Comparison of ENCODE assay signal across 8 cellular contexts in genomic region chr19:14072535-14073231, GRCh38. TPM values are rescaled to one million over a fixed set of nuclear protein-coding genes. Genes with fewer than 3 reads are reported as not detected.
A peak's percentile ranks its signal among the peaks of the same experiment; 100 is the strongest.
DNase-seq lines count a peak whose midpoint lies in the region; ATAC-seq, FAIRE-seq and TF ChIP-seq lines count a peak whose summit lies in the region.

MISP3 (plus strand) TSS chr19:14072786; CDS start chr19:14073310, 524 bp downstream.

- no peak for FAIRE-seq in kidney (lab: Jason Lieb, UNC)

- 0% methylated on average over 6 to 43 of the region's 49 CpGs for WGBS in body of pancreas, 2 donors

- H3K4me1 Mint-ChIP-seq in CD4-positive, alpha-beta memory T cell, result peaks cover 7 to 28% (median 15%) of the 10 kb centered on the region in 4 donors

- intact Hi-C loops in CD4-positive, alpha-beta memory T cell (cut with micrococcal nuclease), result loop anchor here (1.0 to 10.0 kb wide), 9 partner anchors 14 to 476 kb away; partner anchors contain the start of genes DCAF15 and SAMD1
- intact Hi-C loops in HCT116 (cut with micrococcal nuclease) (loop anchor here (1.0 to 10.0 kb wide), 4 partner anchors 40 to 288 kb away; partner anchors contain the start of genes BRME1 and CC2D1A), PC-3 (cut with micrococcal nuclease) (loop anchor here (1.0 to 10.0 kb wide), 3 partner anchors 65 to 288 kb away; no protein-coding TSS in a partner anchor), body of pancreas (cut with DNase I) (loop anchor here (5.0 kb wide), 1 partner anchor 190 kb away; no protein-coding TSS in a partner anchor), kidney (cut with DNase I) (no loop called here)

- H3K27me3 Mint-ChIP-seq in CD4-positive, alpha-beta memory T cell, result no peaks in the 10 kb centered on the region

- BruUV-seq in HCT116 (replicated peaks; lab: Mats Ljungman, UMichigan) (no TSS peak), PC-3 (replicated peaks; lab: Mats Ljungman, UMichigan) (no TSS peak)

- TF ChIP-seq RAD21 in HCT116 (IDR thresholded peaks at IDR 0.05; ENCODE audit: low read depth), result no peak

- H3F3A ChIP-seq in PC-3 (ENCODE audit: low read length, unreplicated experiment), result no peaks in the 10 kb centered on the region

- H3K79me2 ChIP-seq in HCT116 (ENCODE audit: insufficient read depth, low read length), result no peaks in the 10 kb centered on the region
- H3K79me2 ChIP-seq in PC-3 (ENCODE audit: low read length), result peaks cover 13% of the 10 kb centered on the region; the same call in 1 of the 2 replicates

- CTCF ChIA-PET in CD4-positive, alpha-beta memory T cell (lab: Charles Lee; ENCODE audit: partially characterized antibody), result interaction anchor here (0.7 to 6.9 kb wide), 27 partner anchors 9 to 284 kb away, joined by 3 to 65 read pairs (median 5); partner anchors contain the start of genes ASF1B, IL27RA, NANOS3 and PALM3
- CTCF ChIA-PET in HCT116 (lab: Charles Lee), result interaction anchor here (0.6 to 6.6 kb wide), 15 partner anchors 13 to 200 kb away, joined by 3 to 83 read pairs (median 5); partner anchors contain the start of genes ASF1B, IL27RA and PALM3
- CTCF ChIA-PET in PC-3 (lab: Charles Lee), result interaction anchor here (0.5 to 1.8 kb wide), 6 partner anchors 9 to 392 kb away, joined by 3 to 13 read pairs (median 4); partner anchors contain the start of gene ASF1B

- H2AFZ ChIP-seq in HCT116 (ENCODE audit: low read depth, low read length, poor library complexity, severe bottlenecking) (peak within 1 kb of the TSS; percentile 97), PC-3 (ENCODE audit: low read length) (peak within 1 kb of the TSS; percentile 95)

- H3K4me3 ChIP-seq in CD4-positive, alpha-beta memory T cell (ENCODE audit: low read length in 2 of 2), result peak within 1 kb of the TSS; percentile 36 to 70
- H3K4me3 ChIP-seq in HCT116 (replicated peaks in 1 of 2; ENCODE audit: low read depth in 1 of 2, low read length in 2 of 2) (peak within 1 kb of the TSS; percentile 66 to 72), PC-3 (ENCODE audit: low read length) (peak within 1 kb of the TSS; percentile 77), body of pancreas (peak within 1 kb of the TSS; percentile 73 to 94), kidney (ENCODE audit: low read length in 2 of 2) (peak within 1 kb of the TSS; percentile 84 to 88)

- peaks cover 0 to 1% of the 10 kb centered on the region in 2 donors for H3K36me3 Mint-ChIP-seq in CD4-positive, alpha-beta memory T cell

- H3K9me3 ChIP-seq in CD4-positive, alpha-beta memory T cell (ENCODE audit: control insufficient read depth in 1 of 2, low read length in 2 of 2), result no peaks in the 10 kb centered on the region
- H3K9me3 ChIP-seq in HCT116 (ENCODE audit: control insufficient read depth in 1 of 2, insufficient read depth in 1 of 2, low read depth in 1 of 2, low read length in 2 of 2) (no peaks in the 10 kb centered on the region; a peak in 1 of 4 replicates), PC-3 (ENCODE audit: low read length) (no peaks in the 10 kb centered on the region), body of pancreas (no peaks in the 10 kb centered on the region), kidney (ENCODE audit: control insufficient read depth in 1 of 2, low read length in 2 of 2) (no peaks in the 10 kb centered on the region)

- H3K27ac Mint-ChIP-seq in CD4-positive, alpha-beta memory T cell, result peak within 1 kb of the TSS; percentile 70 to 97 (median 88)

- H3K9me3 Mint-ChIP-seq in CD4-positive, alpha-beta memory T cell, result no peaks in the 10 kb centered on the region

- peak; percentile 55 for ATAC-seq in HCT116
- peak; percentile 21 for ATAC-seq in PC-3
- ATAC-seq in body of pancreas, result peak; percentile 72
- no peak for ATAC-seq in HG03565 (IDR thresholded peaks at IDR 0.05; ENCODE audit: unreplicated experiment)
- no peak for ATAC-seq in HG03175 (IDR thresholded peaks at IDR 0.05; ENCODE audit: unreplicated experiment)

- peak within 1 kb of the TSS; percentile 63 for H3K9ac ChIP-seq in HCT116 (ENCODE audit: low read length)
- H3K9ac ChIP-seq in PC-3 (ENCODE audit: low read length), result peak within 1 kb of the TSS; percentile 38; the same call in 1 of the 2 replicates
- H3K9ac ChIP-seq in kidney (ENCODE audit: low read length in 2 of 2), result peak within 1 kb of the TSS; percentile 62 to 86

- POLR2A ChIA-PET in CD4-positive, alpha-beta memory T cell (lab: Charles Lee; ENCODE audit: partially characterized antibody), result interaction anchor here (0.5 to 4.2 kb wide), 9 partner anchors 9 to 192 kb away, joined by 4 to 30 read pairs (median 11); partner anchors contain the start of genes ASF1B, IL27RA, PRKACA and RFX1
- POLR2A ChIA-PET in HCT116 (lab: Charles Lee), result interaction anchor here (0.7 kb wide), 1 partner anchor 66 kb away, joined by 3 read pairs; the partner anchor contains the start of gene RFX1
- POLR2A ChIA-PET in PC-3 (lab: Charles Lee; ENCODE audit: unreplicated experiment), result no interaction called here

- H3K27ac ChIP-seq in CD4-positive, alpha-beta memory T cell (ENCODE audit: low read depth, low read length), result peak within 1 kb of the TSS; percentile 61
- H3K27ac ChIP-seq in HCT116 (ENCODE audit: low read depth, low read length) (peak within 1 kb of the TSS; percentile 80), PC-3 (ENCODE audit: low read length) (no peak within 1 kb of the TSS), body of pancreas (peak within 1 kb of the TSS; percentile 85 to 97 (median 95)), kidney (ENCODE audit: low read depth in 2 of 2, low read length in 2 of 2) (peak within 1 kb of the TSS; percentile 88 to 97)

- H4K20me1 ChIP-seq in HCT116 (ENCODE audit: insufficient read depth) (no peaks in the 10 kb centered on the region), PC-3 (ENCODE audit: low read length) (no peaks in the 10 kb centered on the region)

- no peaks in the 10 kb centered on the region for H3K36me3 ChIP-seq in CD4-positive, alpha-beta memory T cell (ENCODE audit: insufficient read depth, low read length)
- H3K36me3 ChIP-seq in HCT116 (ENCODE audit: control insufficient read depth in 1 of 2, insufficient read depth in 2 of 2, low read length in 2 of 2) (no peaks in the 10 kb centered on the region), PC-3 (ENCODE audit: low read depth, low read length) (no peaks in the 10 kb centered on the region), body of pancreas (replicated peaks in 1 of 2; ENCODE audit: insufficient read depth in 1 of 2, low read depth in 2 of 2) (no peaks in the 10 kb centered on the region), kidney (ENCODE audit: control insufficient read depth in 1 of 2, insufficient read depth in 2 of 2, low read length in 2 of 2) (no peaks in the 10 kb centered on the region)

- H3K9me2 ChIP-seq in HCT116 (ENCODE audit: insufficient read depth), result no peaks in the 10 kb centered on the region
- no peaks in the 10 kb centered on the region for H3K9me2 ChIP-seq in PC-3 (replicated peaks; ENCODE audit: low read length)

- H3K27me3 ChIP-seq in CD4-positive, alpha-beta memory T cell (ENCODE audit: insufficient read depth, low read length), result no peaks in the 10 kb centered on the region
- H3K27me3 ChIP-seq in HCT116 (ENCODE audit: insufficient read depth, low read length), result no peaks in the 10 kb centered on the region
- no peaks in the 10 kb centered on the region for H3K27me3 ChIP-seq in PC-3 (ENCODE audit: low read length)
- H3K27me3 ChIP-seq in body of pancreas, result no peaks in the 10 kb centered on the region

- H3K4me2 ChIP-seq in HCT116 (ENCODE audit: low read length) (peak within 1 kb of the TSS; percentile 99), PC-3 (ENCODE audit: low read length) (peak within 1 kb of the TSS; percentile 98)

- RAD21 ChIA-PET in HCT116 (lab: Charles Lee; ENCODE audit: low non-redundant PET in 1 of 2, low total read pairs in 2 of 2, uncharacterized antibody in 2 of 2, unreplicated experiment in 2 of 2), result interaction anchor here in 1 of 2 experiments (0.6 kb wide), 1 partner anchor 300 kb away, joined by 3 read pairs; no protein-coding TSS in a partner anchor

- peak within 1 kb of the TSS; percentile 89 to 98 (median 93) for H3K4me3 Mint-ChIP-seq in CD4-positive, alpha-beta memory T cell

- peaks cover 31% of the 10 kb centered on the region for H3K4me1 ChIP-seq in CD4-positive, alpha-beta memory T cell (ENCODE audit: insufficient read depth, low read length)
- H3K4me1 ChIP-seq in HCT116 (ENCODE audit: control insufficient read depth in 1 of 2, insufficient read depth in 2 of 2, low read length in 2 of 2), result peaks cover 17 to 41% of the 10 kb centered on the region in 2 experiments
- peaks cover 19% of the 10 kb centered on the region for H3K4me1 ChIP-seq in PC-3 (ENCODE audit: insufficient read depth, low read length)
- H3K4me1 ChIP-seq in body of pancreas, result peaks cover 35% of the 10 kb centered on the region
- peaks cover 0 to 14% of the 10 kb centered on the region in 2 donors for H3K4me1 ChIP-seq in kidney (ENCODE audit: control insufficient read depth in 1 of 2, insufficient read depth in 1 of 2, low read depth in 1 of 2, low read length in 2 of 2)

- TF ChIP-seq POLR2A in HCT116 (IDR thresholded peaks at IDR 0.05; ENCODE audit: borderline replicate concordance, extremely low read depth, insufficient read depth, insufficient read length), result no peak
- TF ChIP-seq POLR2A in body of pancreas (IDR thresholded peaks at IDR 0.05), result peak; percentile 33 to 56 (median 55)

- DNase-seq in CD4-positive, alpha-beta memory T cell, result no peak
- no peak for DNase-seq in HCT116 (ENCODE audit: low read depth, low spot score)
- DNase-seq in PC-3, result peak; percentile 68
- DNase-seq in body of pancreas, result peak; percentile 87 to 91 (median 88)
- peak; percentile 92 for DNase-seq in kidney
- peak; percentile 32 to 41 for DNase-seq in stimulated activated CD4-positive, alpha-beta T cell treated with anti-CD3 and anti-CD28 coated beads, Interleukin-2, amount 100 ng/mL, for 48 hours

- no peak for TF ChIP-seq CTCF in HCT116 (IDR thresholded peaks at IDR 0.05 in 2 of 3, conservative IDR thresholded peaks at IDR 0.05 in 1 of 3; ENCODE audit: borderline replicate concordance in 1 of 3, insufficient read depth in 1 of 3, low read depth in 2 of 3, low read length in 2 of 3)
- no peak for TF ChIP-seq CTCF in PC-3 (conservative IDR thresholded peaks at IDR 0.05; ENCODE audit: low read depth, low read length)
- TF ChIP-seq CTCF in body of pancreas (IDR thresholded peaks at IDR 0.05), result peak in 2 of 7 experiments; percentile 3 to 19
- no peak for TF ChIP-seq CTCF in kidney (IDR thresholded peaks at IDR 0.05; ENCODE audit: borderline replicate concordance, extremely low read depth, insufficient read depth)

TF ChIP-seq in HCT116, 20 proteins besides CTCF, POLR2A, EP300 and RAD21 (continues in another document):
- TF ChIP-seq CBX3 (IDR thresholded peaks at IDR 0.05; ENCODE audit: low read depth) (no peak), MAX (IDR thresholded peaks at IDR 0.05) (0 out of 2 replicates have a peak, but pooled peaks have one; percentile 1)

RNA-seq across cellular contexts. Expression of gene MISP3, which starts in this region (rescaled TPM):
- 1 to 10 TPM; 1.3 to 1.6 TPM for total RNA-seq in CD4-positive, alpha-beta memory T cell
- 1 to 10 TPM in 1 of 2 donors, under 1 TPM in 1; 0.68 to 1.1 TPM for polyA plus RNA-seq in CD4-positive, alpha-beta memory T cell
- 5.2 TPM for total RNA-seq in HCT116 (2021; ENCODE audit: unreplicated experiment)
- 3.8 and 5.6 TPM in 2 replicates for polyA plus RNA-seq in HCT116 (2012)
- total RNA-seq in PC-3 (2014; rRNA removed), result 6.1 and 7.8 TPM in 2 replicates
- 10 to 100 TPM; 21.1 to 25.7 TPM for total RNA-seq in body of pancreas
- total RNA-seq in kidney, result 8.7 TPM
- polyA plus RNA-seq in kidney (ENCODE audit: insufficient read depth, low read depth, low replicate concordance), result 32.0 TPM

Comparison
In these comparisons a context has a peak if more than half of its experiments do, and no peak if none do; other contexts are left out.
1. RNA of gene MISP3 (polyA plus RNA-seq): 32.0 TPM in kidney (single experiment); 0.68 to 1.1 TPM in CD4-positive, alpha-beta memory T cell; every median in the first group is over 10 times any median in the second.
2. DNase-seq: peak in PC-3 (single experiment), body of pancreas (4 of 4), kidney (single experiment) and stimulated activated CD4-positive, alpha-beta T cell treated with anti-CD3 and anti-CD28 coated beads, Interleukin-2, amount 100 ng/mL, for 48 hours (2 of 2); none in CD4-positive, alpha-beta memory T cell (0 of 5) and HCT116 (single experiment).
3. ATAC-seq: peak in HCT116 (single experiment), PC-3 (single experiment) and body of pancreas (single experiment); none in HG03565 (single experiment) and HG03175 (single experiment).
4. Peak in every context shown above with its lines, with median percentiles within 50 percentile points of each other: H3K4me3 ChIP-seq and H3K9ac ChIP-seq.